ENCODE assay signal across 22 cellular contexts in genomic region chr16:4785758-4786433, GRCh38. TPM values are rescaled to one million over a fixed set of nuclear protein-coding genes. Genes with fewer than 3 reads are reported as not detected.
A peak's percentile ranks its signal among the peaks of the same experiment; 100 is the strongest.
DNase-seq lines count a peak whose midpoint lies in the region; ATAC-seq and TF ChIP-seq lines count a peak whose summit lies in the region.
"Had no signal": no experiment of that assay in that cellular context is flagged by ENCODE, and none has a peak within 500 bp of the region (broad histone marks: within the 10 kb centered on the region; RNA-seq: fewer than 3 reads in every experiment).

No MANE protein-coding gene starts in this region.

- H3F3A ChIP-seq in GM23338 (replicated peaks; ENCODE audit: low read depth), result no peaks in the 10 kb centered on the region

- no peak overlapping the region for H3K4me3 ChIP-seq in osteoblast (ENCODE audit: insufficient read depth, low read length)
- no peak overlapping the region for H3K4me3 ChIP-seq in GM23338
- H3K4me3 ChIP-seq: BLaER1 treated with 17β-estradiol and CSF1 and Interleukin-3, amounts not matched to agents 10 nM and 100 nM had no signal

- TF ChIP-seq CTCF in osteoblast (IDR thresholded peaks at IDR 0.05; ENCODE audit: extremely low read depth, low read depth, low read length) (no peak), GM23338 (conservative IDR thresholded peaks at IDR 0.05; ENCODE audit: low read depth in 2 of 2) (no peak)

- no peak for ATAC-seq in activated naive CD4-positive, alpha-beta T cell treated with anti-CD3 and anti-CD28 coated beads, Interleukin-2, amount 50 U/mL, for 72 hours
- peak; percentile 6 for ATAC-seq in esophagus mucosa
- ATAC-seq in GM19452 (IDR thresholded peaks at IDR 0.05; ENCODE audit: unreplicated experiment), result no peak
- ATAC-seq in GM23338, result no peak
- no peak for ATAC-seq in GM18867 (IDR thresholded peaks at IDR 0.05; ENCODE audit: unreplicated experiment)

- no peaks in the 10 kb centered on the region for H3K36me3 Mint-ChIP-seq in activated naive CD4-positive, alpha-beta T cell treated with anti-CD3 and anti-CD28 coated beads, Interleukin-2, amount 10 ng/mL, durations not matched to agents 7 days and 5 days
- H3K36me3 Mint-ChIP-seq in activated naive CD4-positive, alpha-beta T cell treated with anti-CD3 and anti-CD28 coated beads, Interleukin-2, amount 50 U/mL, for 72 hours, result no peaks in the 10 kb centered on the region
- peaks cover 19% of the 10 kb centered on the region for H3K36me3 Mint-ChIP-seq in GM23338 (ENCODE audit: low read depth)
- H3K36me3 Mint-ChIP-seq: CD14-positive monocyte; CD8-positive, alpha-beta memory T cell had no signal

- no peaks in the 10 kb centered on the region for H4K20me1 ChIP-seq in osteoblast (ENCODE audit: insufficient read depth, low read length)
- H4K20me1 ChIP-seq in GM23338 (replicated peaks; ENCODE audit: insufficient read depth), result no peaks in the 10 kb centered on the region
- H4K20me1 ChIP-seq: BLaER1 treated with 17β-estradiol and CSF1 and Interleukin-3, amounts not matched to agents 10 nM and 100 nM had no signal

- no peak overlapping the region for H2AFZ ChIP-seq in osteoblast (ENCODE audit: low read length)
- no peak overlapping the region for H2AFZ ChIP-seq in GM23338

- DNase-seq in activated naive CD4-positive, alpha-beta T cell treated with anti-CD3 and anti-CD28 coated beads, Interleukin-2, amount 10 ng/mL, durations not matched to agents 7 days and 5 days, result no peak
- no peak for DNase-seq in activated naive CD4-positive, alpha-beta T cell treated with anti-CD3 and anti-CD28 coated beads, Interleukin-2, amount 50 U/mL, for 72 hours (ENCODE audit: low spot score in 2 of 2)
- peak; percentile 26 for DNase-seq in osteoblast (ENCODE audit: insufficient read length, low spot score, missing footprints)
- no peak for DNase-seq in GM23338 (ENCODE audit: low spot score)
- DNase-seq: AML-193; BE2C; CD4-positive, alpha-beta T cell; CD8-positive, alpha-beta memory T cell; DMS 273 treated with DMSO at 0.1 percent for 48 hours; DMS79; EL; GDM1; GOT3; H7; HCEC 1CT had no signal

- H3K9me3 Mint-ChIP-seq in activated naive CD4-positive, alpha-beta T cell treated with anti-CD3 and anti-CD28 coated beads, Interleukin-2, amount 10 ng/mL, durations not matched to agents 7 days and 5 days, result no peaks in the 10 kb centered on the region
- H3K9me3 Mint-ChIP-seq in activated naive CD4-positive, alpha-beta T cell treated with anti-CD3 and anti-CD28 coated beads, Interleukin-2, amount 50 U/mL, for 72 hours, result no peaks in the 10 kb centered on the region
- peaks cover 2% of the 10 kb centered on the region; the same call in 2 of the 3 replicates for H3K9me3 Mint-ChIP-seq in GM23338
- H3K9me3 Mint-ChIP-seq: CD14-positive monocyte; CD4-positive, alpha-beta T cell; CD8-positive, alpha-beta memory T cell had no signal

- H3K9me3 ChIP-seq in osteoblast (ENCODE audit: low read depth, low read length), result no peaks in the 10 kb centered on the region
- H3K9me3 ChIP-seq: BE2C; BLaER1 treated with 17β-estradiol and CSF1 and Interleukin-3, amounts not matched to agents 10 nM and 100 nM had no signal

- H3K4me3 Mint-ChIP-seq in activated naive CD4-positive, alpha-beta T cell treated with anti-CD3 and anti-CD28 coated beads, Interleukin-2, amount 10 ng/mL, durations not matched to agents 7 days and 5 days, result no peak overlapping the region
- H3K4me3 Mint-ChIP-seq in GM23338, result no peak overlapping the region
- H3K4me3 Mint-ChIP-seq: CD14-positive monocyte; CD4-positive, alpha-beta T cell; CD8-positive, alpha-beta memory T cell had no signal

- H3K27ac ChIP-seq in osteoblast (ENCODE audit: low read depth, low read length), result no peak overlapping the region
- H3K27ac ChIP-seq in GM23338 (ENCODE audit: low read depth), result no peak overlapping the region
- H3K27ac ChIP-seq: 22Rv1 had no signal

- H3K4me1 Mint-ChIP-seq in activated naive CD4-positive, alpha-beta T cell treated with anti-CD3 and anti-CD28 coated beads, Interleukin-2, amount 10 ng/mL, durations not matched to agents 7 days and 5 days, result peaks cover 3% of the 10 kb centered on the region
- H3K4me1 Mint-ChIP-seq in GM23338, result peaks cover 13% of the 10 kb centered on the region

- H3K9me2 ChIP-seq in GM23338 (ENCODE audit: insufficient read depth), result no peaks in the 10 kb centered on the region

- H3K36me3 ChIP-seq in osteoblast (ENCODE audit: insufficient read depth, low read length), result no peaks in the 10 kb centered on the region
- no peaks in the 10 kb centered on the region for H3K36me3 ChIP-seq in GM23338 (ENCODE audit: insufficient read depth)
- H3K36me3 ChIP-seq: BE2C; BLaER1 treated with 17β-estradiol and CSF1 and Interleukin-3, amounts not matched to agents 10 nM and 100 nM had no signal

- CTCF ChIA-PET in activated naive CD4-positive, alpha-beta T cell treated with anti-CD3 and anti-CD28 coated beads, Interleukin-2, amount 10 ng/mL, durations not matched to agents 7 days and 5 days (lab: Charles Lee), result no interaction called here

- H3K4me2 ChIP-seq in osteoblast (ENCODE audit: insufficient read depth, low read length), result no peak overlapping the region
- no peak overlapping the region for H3K4me2 ChIP-seq in GM23338
- H3K4me2 ChIP-seq: BLaER1 treated with 17β-estradiol and CSF1 and Interleukin-3, amounts not matched to agents 10 nM and 100 nM had no signal

- H3K79me2 ChIP-seq in osteoblast (ENCODE audit: insufficient read depth, low read length), result no peaks in the 10 kb centered on the region
- H3K79me2 ChIP-seq in GM23338 (replicated peaks; ENCODE audit: insufficient read depth), result no peaks in the 10 kb centered on the region

- H3K27me3 ChIP-seq in osteoblast (ENCODE audit: insufficient read depth, low read length) (no peaks in the 10 kb centered on the region), GM23338 (ENCODE audit: insufficient read depth) (no peaks in the 10 kb centered on the region)
- H3K27me3 ChIP-seq: BE2C; BLaER1 treated with 17β-estradiol and CSF1 and Interleukin-3, amounts not matched to agents 10 nM and 100 nM had no signal

- peaks cover 11% of the 10 kb centered on the region for H3K27me3 Mint-ChIP-seq in activated naive CD4-positive, alpha-beta T cell treated with anti-CD3 and anti-CD28 coated beads, Interleukin-2, amount 10 ng/mL, durations not matched to agents 7 days and 5 days
- H3K27me3 Mint-ChIP-seq in GM23338 (ENCODE audit: insufficient read depth, low read depth, poor library complexity), result peaks cover 27% of the 10 kb centered on the region
- H3K27me3 Mint-ChIP-seq: CD4-positive, alpha-beta T cell had no signal

- H3K4me1 ChIP-seq in osteoblast (ENCODE audit: insufficient read depth, low read length) (no peaks in the 10 kb centered on the region), GM23338 (ENCODE audit: insufficient read depth) (peaks cover 12% of the 10 kb centered on the region; the same call in 1 of the 2 replicates)

- peak overlapping the region; percentile 45 for H3K27ac Mint-ChIP-seq in activated naive CD4-positive, alpha-beta T cell treated with anti-CD3 and anti-CD28 coated beads, Interleukin-2, amount 10 ng/mL, durations not matched to agents 7 days and 5 days
- H3K27ac Mint-ChIP-seq in activated naive CD4-positive, alpha-beta T cell treated with anti-CD3 and anti-CD28 coated beads, Interleukin-2, amount 50 U/mL, for 72 hours, result no peak overlapping the region
- no peak overlapping the region for H3K27ac Mint-ChIP-seq in GM23338
- H3K27ac Mint-ChIP-seq: CD4-positive, alpha-beta T cell had no signal

TF ChIP-seq in GM23338, 12 proteins besides CTCF, POLR2A, EP300 and RAD21 (continues in another document):
- TF ChIP-seq EZH2 (IDR thresholded peaks at IDR 0.05; ENCODE audit: low read depth, unreplicated experiment) (no peak), ETS1 (IDR thresholded peaks at IDR 0.05) (no peak), STAT1 (IDR thresholded peaks at IDR 0.05; ENCODE audit: unreplicated experiment) (no peak), EZH2phosphoT487 (IDR thresholded peaks at IDR 0.05; ENCODE audit: unreplicated experiment) (no peak)

RNA-seq across cellular contexts. Expression of gene SEPTIN12, which starts 2.2 kb away (rescaled TPM):
- total RNA-seq in activated naive CD4-positive, alpha-beta T cell treated with anti-CD3 and anti-CD28 coated beads, Interleukin-2, amount 50 U/mL, for 72 hours, result not detected
- total RNA-seq in esophagus mucosa (not detected), osteoblast (not detected in 2 replicates)
- not detected in 2 replicates for total RNA-seq in GM23338 (2014; rRNA removed; shearing (Covaris generic))
- not detected in 2 replicates for polyA plus RNA-seq in GM23338 (2016; fragmentation: Nextera tagmentation; extraction: Ambion mirVana)
- total RNA-seq: CD4-positive, alpha-beta T cell; CD8-positive, alpha-beta memory T cell; H7 had no signal
- polyA plus RNA-seq: AG04450; CD14-positive monocyte; CD8-positive, alpha-beta memory T cell had no signal

RNA-seq across cellular contexts. Expression of gene SMIM22, which starts 9.3 kb away (rescaled TPM):
- not detected for total RNA-seq in activated naive CD4-positive, alpha-beta T cell treated with anti-CD3 and anti-CD28 coated beads, Interleukin-2, amount 50 U/mL, for 72 hours
- total RNA-seq in esophagus mucosa (12.9 TPM), osteoblast (not detected in 2 replicates)
- total RNA-seq in GM23338 (2014; rRNA removed; shearing (Covaris generic)), result not detected in 2 replicates
- 1.3 and 1.4 TPM in 2 replicates for polyA plus RNA-seq in GM23338 (2016; fragmentation: Nextera tagmentation; extraction: Ambion mirVana)
- total RNA-seq: CD4-positive, alpha-beta T cell; CD8-positive, alpha-beta memory T cell; H7 had no signal
- polyA plus RNA-seq: AG04450; CD14-positive monocyte; CD8-positive, alpha-beta memory T cell had no signal

RNA-seq across cellular contexts. Expression of gene ROGDI, which starts 16.5 kb away (rescaled TPM):
- 10 to 100 TPM in 1 of 2 donors, 1 to 10 TPM in 1; 4.6 to 18.6 TPM for total RNA-seq in activated naive CD4-positive, alpha-beta T cell treated with anti-CD3 and anti-CD28 coated beads, Interleukin-2, amount 50 U/mL, for 72 hours
- total RNA-seq in esophagus mucosa (21.3 TPM), osteoblast (15.9 and 17.1 TPM in 2 replicates)
- 23.3 and 38.8 TPM in 2 replicates for total RNA-seq in GM23338 (2014; rRNA removed; shearing (Covaris generic))
- 30.3 and 31.9 TPM in 2 replicates for polyA plus RNA-seq in GM23338 (2016; fragmentation: Nextera tagmentation; extraction: Ambion mirVana)

RNA-seq across cellular contexts. Expression of gene ZNF500, which starts 18.9 kb away (rescaled TPM):
- total RNA-seq in activated naive CD4-positive, alpha-beta T cell treated with anti-CD3 and anti-CD28 coated beads, Interleukin-2, amount 50 U/mL, for 72 hours, result 10 to 100 TPM; 10.2 to 12.2 TPM
- 5.2 TPM for total RNA-seq in esophagus mucosa
- 14.5 and 16.2 TPM in 2 replicates for total RNA-seq in osteoblast
- 12.1 and 15.3 TPM in 2 replicates for total RNA-seq in GM23338 (2014; rRNA removed; shearing (Covaris generic))
- polyA plus RNA-seq in GM23338 (2016; fragmentation: Nextera tagmentation; extraction: Ambion mirVana), result 5.3 and 5.8 TPM in 2 replicates

RNA-seq across cellular contexts. Expression of gene DNAAF8, which starts 51.6 kb away (rescaled TPM):
- under 1 TPM in 1 of 2 donors, not detected in 1; 0.09 TPM for total RNA-seq in activated naive CD4-positive, alpha-beta T cell treated with anti-CD3 and anti-CD28 coated beads, Interleukin-2, amount 50 U/mL, for 72 hours
- total RNA-seq in esophagus mucosa (0.28 TPM), osteoblast (1.1 and 2.7 TPM in 2 replicates)
- 1.3 TPM in 1 of 2 replicates, not detected in the other for total RNA-seq in GM23338 (2014; rRNA removed; shearing (Covaris generic))
- 0.34 TPM in 1 of 2 replicates, not detected in the other for polyA plus RNA-seq in GM23338 (2016; fragmentation: Nextera tagmentation; extraction: Ambion mirVana)

Comparison
In these comparisons a context has a peak if more than half of its experiments do, and no peak if none do; other contexts are left out.
1. RNA of gene SMIM22, which starts 9.3 kb away (total RNA-seq): 12.9 TPM in esophagus mucosa (single experiment); not detected in activated naive CD4-positive, alpha-beta T cell treated with anti-CD3 and anti-CD28 coated beads, Interleukin-2, amount 50 U/mL, for 72 hours, not detected in osteoblast and not detected in GM23338; every median in the first group is over 10 times any median in the second.